8 cellular contexts compared by ENCODE assay signal in the genomic region with DNA sequence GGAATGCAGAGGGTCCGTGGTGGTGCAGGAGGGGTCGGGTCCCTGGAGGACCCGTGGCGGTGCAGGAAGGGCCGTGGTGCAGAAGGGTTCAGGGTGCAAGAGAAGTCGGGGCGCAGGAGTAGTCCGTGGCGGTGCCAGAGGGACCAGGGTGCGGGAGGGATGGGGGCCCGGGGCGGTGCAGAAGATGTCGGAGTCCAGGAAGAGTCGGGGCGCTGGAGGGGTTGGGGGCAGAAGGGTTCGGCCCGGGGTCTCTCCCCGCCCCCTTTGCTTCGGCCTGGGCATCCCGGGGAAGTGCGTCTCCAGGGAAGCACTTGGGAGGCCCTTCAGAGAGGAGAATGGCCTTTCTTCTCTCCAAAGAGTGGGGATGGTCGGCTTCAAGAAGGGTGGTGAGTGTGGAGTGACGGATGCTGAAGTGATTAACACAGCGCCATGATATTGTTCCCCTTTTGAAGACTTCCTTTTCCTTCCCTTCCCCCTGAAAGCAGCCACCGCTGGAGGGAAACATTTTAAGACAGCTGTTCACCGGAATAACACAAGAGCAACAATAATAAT. TPM values are rescaled to one million over a fixed set of nuclear protein-coding genes. Genes with fewer than 3 reads are reported as not detected.
DNase-seq lines count a peak whose midpoint lies in the region; ATAC-seq and TF ChIP-seq lines count a peak whose summit lies in the region.

No MANE protein-coding gene starts in this region.

- TF ChIP-seq CTCF in GM12865 (IDR thresholded peaks at IDR 0.05; ENCODE audit: insufficient read depth, low read depth, low read length, missing control alignments) (no peak), activated B cell treated with CpG ODN at 0.5 μM for 24 hours (IDR thresholded peaks at IDR 0.05) (no peak), heart right ventricle (IDR thresholded peaks at IDR 0.05) (no peak)

- DNase-seq in GM12865 (ENCODE audit: low read depth) (peak; percentile 29), activated B cell treated with CpG ODN at 0.5 μM for 24 hours (no peak), heart right ventricle (peak in 1 of 2 donors; percentile 17), sciatic nerve (ENCODE audit: low spot score) (no peak), COR-L47 (lab: John Stamatoyannopoulos, UW) (no peak)
- no peak for DNase-seq in stimulated activated CD4-positive, alpha-beta T cell treated with anti-CD3 and anti-CD28 coated beads, Interleukin-1b, Interleukin-23, amount 100 ng/mL, for 48 hours

- H3K4me3 Mint-ChIP-seq in activated B cell treated with CpG ODN at 0.5 μM for 24 hours: peak overlapping the region; percentile 94

- H3K4me1 Mint-ChIP-seq in activated B cell treated with CpG ODN at 0.5 μM for 24 hours: peaks cover 73% of the 10 kb centered on the region

- CTCF ChIA-PET in activated B cell treated with CpG ODN at 0.5 μM for 24 hours (lab: Charles Lee): no interaction called here

- H3K27me3 ChIP-seq in heart right ventricle: no peaks in the 10 kb centered on the region

- H3K36me3 ChIP-seq in heart right ventricle: peaks cover 0 to 36% (median 1%) of the 10 kb centered on the region in 9 donors

- peaks cover 8 to 82% (median 61%) of the 10 kb centered on the region in 9 donors for H3K4me1 ChIP-seq in heart right ventricle

- ATAC-seq in HG03103 (IDR thresholded peaks at IDR 0.05; ENCODE audit: low read depth, unreplicated experiment) (peak; percentile 17), activated B cell treated with CpG ODN at 0.5 μM for 24 hours (ENCODE audit: low read depth) (peak; percentile 16), heart right ventricle (peak; percentile 2 to 54 (median 38)), sciatic nerve (peak; percentile 27), GM19023 (IDR thresholded peaks at IDR 0.05; ENCODE audit: unreplicated experiment) (no peak)

- intact Hi-C loops in activated B cell treated with CpG ODN at 0.5 μM for 24 hours (cut with micrococcal nuclease): loop anchor here (2.0 to 5.0 kb wide), 2 partner anchors 14 to 920 kb away; a partner anchor contains a TSS
- intact Hi-C loops in heart right ventricle (cut with DNase I): loop anchor here in 1 of 10 donors (10.0 kb wide), 1 partner anchor 122 kb away; a partner anchor contains a TSS
- intact Hi-C loops in sciatic nerve (cut with DNase I): no loop called here

- peaks cover 46% of the 10 kb centered on the region for H3K36me3 Mint-ChIP-seq in activated B cell treated with CpG ODN at 0.5 μM for 24 hours (ENCODE audit: low read depth)

- 0 to 2% methylated on average over 26 of the region's 26 CpGs for WGBS in heart right ventricle, 2 donors

- H3K27ac Mint-ChIP-seq in activated B cell treated with CpG ODN at 0.5 μM for 24 hours: peak overlapping the region; percentile 91

- no peaks in the 10 kb centered on the region for H3K9me3 ChIP-seq in heart right ventricle

- no peaks in the 10 kb centered on the region for H3K27me3 Mint-ChIP-seq in activated B cell treated with CpG ODN at 0.5 μM for 24 hours

- no peaks in the 10 kb centered on the region for H3K9me3 Mint-ChIP-seq in activated B cell treated with CpG ODN at 0.5 μM for 24 hours

- H3K4me3 ChIP-seq in GM12865 (ENCODE audit: low read depth, low read length): peak overlapping the region; percentile 65
- peak overlapping the region; percentile 54 to 97 (median 91) for H3K4me3 ChIP-seq in heart right ventricle

- POLR2A ChIA-PET in activated B cell treated with CpG ODN at 0.5 μM for 24 hours (lab: Charles Lee): interaction anchor here (1.0 to 4.5 kb wide), 4 partner anchors 9 to 126 kb away, joined by 3 to 26 read pairs (median 12); a partner anchor contains a TSS

- peak overlapping the region; percentile 92 to 100 (median 99) for H3K27ac ChIP-seq in heart right ventricle

RNA-seq across cellular contexts. Expression of a gene that starts 1.0 kb away (rescaled TPM):
- total RNA-seq in activated B cell treated with CpG ODN at 0.5 μM for 24 hours (16.2 and 20.0 TPM in 2 replicates), heart right ventricle (10 to 100 TPM; 25.0 to 36.5 (median 32.6) TPM), sciatic nerve (20.5 TPM)
- 10 to 100 TPM in 1 of 2 donors, 1 to 10 TPM in 1; 6.8 to 15.0 TPM for polyA plus RNA-seq in heart right ventricle

RNA-seq across cellular contexts. Expression of a gene that starts 8.3 kb away (rescaled TPM):
- total RNA-seq in activated B cell treated with CpG ODN at 0.5 μM for 24 hours (75.8 and 79.8 TPM in 2 replicates), heart right ventricle (10 to 100 TPM; 14.4 to 21.9 (median 18.9) TPM), sciatic nerve (60.9 TPM)
- 10 to 100 TPM in 1 of 2 donors, 1 to 10 TPM in 1; 8.9 to 26.0 TPM for polyA plus RNA-seq in heart right ventricle

RNA-seq across cellular contexts. Expression of a gene that starts 31.5 kb away (rescaled TPM):
- total RNA-seq in activated B cell treated with CpG ODN at 0.5 μM for 24 hours: not detected in 2 replicates
- 1 to 10 TPM in 1 of 10 donors, under 1 TPM in 5, not detected in 4; 0.35 to 1.2 (median 0.49) TPM for total RNA-seq in heart right ventricle
- polyA plus RNA-seq in heart right ventricle: under 1 TPM; 0.07 to 0.22 TPM
- total RNA-seq in sciatic nerve: not detected
